ENCODE assay signal across 1 cellular context in genomic region chr19:36489920-36490415, GRCh38.
TF ChIP-seq lines count a peak whose summit lies in the region.

No MANE protein-coding gene starts in this region.

TF ChIP-seq in HepG2, 621 proteins besides CTCF, POLR2A, EP300 and RAD21 (continued from another document and continues in another):
- TF ChIP-seq, protein P1, sequence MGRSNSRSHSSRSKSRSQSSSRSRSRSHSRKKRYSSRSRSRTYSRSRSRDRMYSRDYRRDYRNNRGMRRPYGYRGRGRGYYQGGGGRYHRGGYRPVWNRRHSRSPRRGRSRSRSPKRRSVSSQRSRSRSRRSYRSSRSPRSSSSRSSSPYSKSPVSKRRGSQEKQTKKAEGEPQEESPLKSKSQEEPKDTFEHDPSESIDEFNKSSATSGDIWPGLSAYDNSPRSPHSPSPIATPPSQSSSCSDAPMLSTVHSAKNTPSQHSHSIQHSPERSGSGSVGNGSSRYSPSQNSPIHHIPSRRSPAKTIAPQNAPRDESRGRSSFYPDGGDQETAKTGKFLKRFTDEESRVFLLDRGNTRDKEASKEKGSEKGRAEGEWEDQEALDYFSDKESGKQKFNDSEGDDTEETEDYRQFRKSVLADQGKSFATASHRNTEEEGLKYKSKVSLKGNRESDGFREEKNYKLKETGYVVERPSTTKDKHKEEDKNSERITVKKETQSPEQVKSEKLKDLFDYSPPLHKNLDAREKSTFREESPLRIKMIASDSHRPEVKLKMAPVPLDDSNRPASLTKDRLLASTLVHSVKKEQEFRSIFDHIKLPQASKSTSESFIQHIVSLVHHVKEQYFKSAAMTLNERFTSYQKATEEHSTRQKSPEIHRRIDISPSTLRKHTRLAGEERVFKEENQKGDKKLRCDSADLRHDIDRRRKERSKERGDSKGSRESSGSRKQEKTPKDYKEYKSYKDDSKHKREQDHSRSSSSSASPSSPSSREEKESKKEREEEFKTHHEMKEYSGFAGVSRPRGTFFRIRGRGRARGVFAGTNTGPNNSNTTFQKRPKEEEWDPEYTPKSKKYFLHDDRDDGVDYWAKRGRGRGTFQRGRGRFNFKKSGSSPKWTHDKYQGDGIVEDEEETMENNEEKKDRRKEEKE (IDR thresholded peaks at IDR 0.05), result no peak
- peak; percentile 14 for TF ChIP-seq POLR2G (IDR thresholded peaks at IDR 0.05; ENCODE audit: low read depth, low read length)
- TF ChIP-seq SCMH1 (CRISPR knock-in tag; IDR thresholded peaks at IDR 0.05; ENCODE audit: borderline replicate concordance), result no peak
- TF ChIP-seq, protein P2, sequence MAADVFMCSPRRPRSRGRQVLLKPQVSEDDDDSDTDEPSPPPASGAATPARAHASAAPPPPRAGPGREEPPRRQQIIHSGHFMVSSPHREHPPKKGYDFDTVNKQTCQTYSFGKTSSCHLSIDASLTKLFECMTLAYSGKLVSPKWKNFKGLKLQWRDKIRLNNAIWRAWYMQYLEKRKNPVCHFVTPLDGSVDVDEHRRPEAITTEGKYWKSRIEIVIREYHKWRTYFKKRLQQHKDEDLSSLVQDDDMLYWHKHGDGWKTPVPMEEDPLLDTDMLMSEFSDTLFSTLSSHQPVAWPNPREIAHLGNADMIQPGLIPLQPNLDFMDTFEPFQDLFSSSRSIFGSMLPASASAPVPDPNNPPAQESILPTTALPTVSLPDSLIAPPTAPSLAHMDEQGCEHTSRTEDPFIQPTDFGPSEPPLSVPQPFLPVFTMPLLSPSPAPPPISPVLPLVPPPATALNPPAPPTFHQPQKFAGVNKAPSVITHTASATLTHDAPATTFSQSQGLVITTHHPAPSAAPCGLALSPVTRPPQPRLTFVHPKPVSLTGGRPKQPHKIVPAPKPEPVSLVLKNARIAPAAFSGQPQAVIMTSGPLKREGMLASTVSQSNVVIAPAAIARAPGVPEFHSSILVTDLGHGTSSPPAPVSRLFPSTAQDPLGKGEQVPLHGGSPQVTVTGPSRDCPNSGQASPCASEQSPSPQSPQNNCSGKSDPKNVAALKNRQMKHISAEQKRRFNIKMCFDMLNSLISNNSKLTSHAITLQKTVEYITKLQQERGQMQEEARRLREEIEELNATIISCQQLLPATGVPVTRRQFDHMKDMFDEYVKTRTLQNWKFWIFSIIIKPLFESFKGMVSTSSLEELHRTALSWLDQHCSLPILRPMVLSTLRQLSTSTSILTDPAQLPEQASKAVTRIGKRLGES (CRISPR knock-in tag; IDR thresholded peaks at IDR 0.05; ENCODE audit: borderline replicate concordance), result no peak
- TF ChIP-seq TP53 (CRISPR knock-in tag; conservative IDR thresholded peaks at IDR 0.05), result no peak
- TF ChIP-seq ZNF709 (CRISPR knock-in tag; IDR thresholded peaks at IDR 0.05), result peak; percentile 9; the same call in 1 of the 2 replicates
- TF ChIP-seq ZNF451 (CRISPR knock-in tag; IDR thresholded peaks at IDR 0.05), result 0 out of 2 replicates have a peak, but pooled peaks have one; percentile 5
- no peak for TF ChIP-seq LCORL (IDR thresholded peaks at IDR 0.05)
- TF ChIP-seq LCORL (CRISPR knock-in tag; IDR thresholded peaks at IDR 0.05), result no peak; the same call in 1 of the 2 replicates
- TF ChIP-seq, protein P3, sequence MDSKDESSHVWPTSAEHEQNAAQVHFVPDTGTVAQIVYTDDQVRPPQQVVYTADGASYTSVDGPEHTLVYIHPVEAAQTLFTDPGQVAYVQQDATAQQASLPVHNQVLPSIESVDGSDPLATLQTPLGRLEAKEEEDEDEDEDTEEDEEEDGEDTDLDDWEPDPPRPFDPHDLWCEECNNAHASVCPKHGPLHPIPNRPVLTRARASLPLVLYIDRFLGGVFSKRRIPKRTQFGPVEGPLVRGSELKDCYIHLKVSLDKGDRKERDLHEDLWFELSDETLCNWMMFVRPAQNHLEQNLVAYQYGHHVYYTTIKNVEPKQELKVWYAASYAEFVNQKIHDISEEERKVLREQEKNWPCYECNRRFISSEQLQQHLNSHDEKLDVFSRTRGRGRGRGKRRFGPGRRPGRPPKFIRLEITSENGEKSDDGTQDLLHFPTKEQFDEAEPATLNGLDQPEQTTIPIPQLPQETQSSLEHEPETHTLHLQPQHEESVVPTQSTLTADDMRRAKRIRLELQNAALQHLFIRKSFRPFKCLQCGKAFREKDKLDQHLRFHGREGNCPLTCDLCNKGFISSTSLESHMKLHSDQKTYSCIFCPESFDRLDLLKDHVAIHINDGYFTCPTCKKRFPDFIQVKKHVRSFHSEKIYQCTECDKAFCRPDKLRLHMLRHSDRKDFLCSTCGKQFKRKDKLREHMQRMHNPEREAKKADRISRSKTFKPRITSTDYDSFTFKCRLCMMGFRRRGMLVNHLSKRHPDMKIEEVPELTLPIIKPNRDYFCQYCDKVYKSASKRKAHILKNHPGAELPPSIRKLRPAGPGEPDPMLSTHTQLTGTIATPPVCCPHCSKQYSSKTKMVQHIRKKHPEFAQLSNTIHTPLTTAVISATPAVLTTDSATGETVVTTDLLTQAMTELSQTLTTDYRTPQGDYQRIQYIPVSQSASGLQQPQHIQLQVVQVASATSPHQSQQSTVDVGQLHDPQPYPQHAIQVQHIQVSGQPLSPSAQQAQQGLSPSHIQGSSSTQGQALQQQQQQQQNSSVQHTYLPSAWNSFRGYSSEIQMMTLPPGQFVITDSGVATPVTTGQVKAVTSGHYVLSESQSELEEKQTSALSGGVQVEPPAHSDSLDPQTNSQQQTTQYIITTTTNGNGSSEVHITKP (CRISPR knock-in tag; IDR thresholded peaks at IDR 0.05; ENCODE audit: low read depth), result no peak
- peak; percentile 15; the same call in 1 of the 2 replicates for TF ChIP-seq DZIP1 (CRISPR knock-in tag; IDR thresholded peaks at IDR 0.05)
- TF ChIP-seq ZNF484 (CRISPR knock-in tag; IDR thresholded peaks at IDR 0.05; ENCODE audit: borderline replicate concordance, low read depth), result no peak
- no peak for TF ChIP-seq ZFP36L2 (CRISPR knock-in tag; IDR thresholded peaks at IDR 0.05)
- TF ChIP-seq ATF1 (CRISPR knock-in tag; IDR thresholded peaks at IDR 0.05), result peak; percentile 11; the same call in 1 of the 2 replicates
- no peak for TF ChIP-seq FOXA3 (CRISPR knock-in tag; IDR thresholded peaks at IDR 0.05)
- TF ChIP-seq ZNF660 (CRISPR knock-in tag; IDR thresholded peaks at IDR 0.05; ENCODE audit: borderline replicate concordance, low read depth), result no peak
- peak; percentile 2 for TF ChIP-seq ZNF501 (CRISPR knock-in tag; IDR thresholded peaks at IDR 0.05)
- TF ChIP-seq POGK (CRISPR knock-in tag; conservative IDR thresholded peaks at IDR 0.05), result no peak
- TF ChIP-seq FOXM1 (CRISPR knock-in tag; IDR thresholded peaks at IDR 0.05), result no peak
- no peak for TF ChIP-seq RFX5 (IDR thresholded peaks at IDR 0.05; ENCODE audit: low read depth, low read length)
- TF ChIP-seq, protein P4, sequence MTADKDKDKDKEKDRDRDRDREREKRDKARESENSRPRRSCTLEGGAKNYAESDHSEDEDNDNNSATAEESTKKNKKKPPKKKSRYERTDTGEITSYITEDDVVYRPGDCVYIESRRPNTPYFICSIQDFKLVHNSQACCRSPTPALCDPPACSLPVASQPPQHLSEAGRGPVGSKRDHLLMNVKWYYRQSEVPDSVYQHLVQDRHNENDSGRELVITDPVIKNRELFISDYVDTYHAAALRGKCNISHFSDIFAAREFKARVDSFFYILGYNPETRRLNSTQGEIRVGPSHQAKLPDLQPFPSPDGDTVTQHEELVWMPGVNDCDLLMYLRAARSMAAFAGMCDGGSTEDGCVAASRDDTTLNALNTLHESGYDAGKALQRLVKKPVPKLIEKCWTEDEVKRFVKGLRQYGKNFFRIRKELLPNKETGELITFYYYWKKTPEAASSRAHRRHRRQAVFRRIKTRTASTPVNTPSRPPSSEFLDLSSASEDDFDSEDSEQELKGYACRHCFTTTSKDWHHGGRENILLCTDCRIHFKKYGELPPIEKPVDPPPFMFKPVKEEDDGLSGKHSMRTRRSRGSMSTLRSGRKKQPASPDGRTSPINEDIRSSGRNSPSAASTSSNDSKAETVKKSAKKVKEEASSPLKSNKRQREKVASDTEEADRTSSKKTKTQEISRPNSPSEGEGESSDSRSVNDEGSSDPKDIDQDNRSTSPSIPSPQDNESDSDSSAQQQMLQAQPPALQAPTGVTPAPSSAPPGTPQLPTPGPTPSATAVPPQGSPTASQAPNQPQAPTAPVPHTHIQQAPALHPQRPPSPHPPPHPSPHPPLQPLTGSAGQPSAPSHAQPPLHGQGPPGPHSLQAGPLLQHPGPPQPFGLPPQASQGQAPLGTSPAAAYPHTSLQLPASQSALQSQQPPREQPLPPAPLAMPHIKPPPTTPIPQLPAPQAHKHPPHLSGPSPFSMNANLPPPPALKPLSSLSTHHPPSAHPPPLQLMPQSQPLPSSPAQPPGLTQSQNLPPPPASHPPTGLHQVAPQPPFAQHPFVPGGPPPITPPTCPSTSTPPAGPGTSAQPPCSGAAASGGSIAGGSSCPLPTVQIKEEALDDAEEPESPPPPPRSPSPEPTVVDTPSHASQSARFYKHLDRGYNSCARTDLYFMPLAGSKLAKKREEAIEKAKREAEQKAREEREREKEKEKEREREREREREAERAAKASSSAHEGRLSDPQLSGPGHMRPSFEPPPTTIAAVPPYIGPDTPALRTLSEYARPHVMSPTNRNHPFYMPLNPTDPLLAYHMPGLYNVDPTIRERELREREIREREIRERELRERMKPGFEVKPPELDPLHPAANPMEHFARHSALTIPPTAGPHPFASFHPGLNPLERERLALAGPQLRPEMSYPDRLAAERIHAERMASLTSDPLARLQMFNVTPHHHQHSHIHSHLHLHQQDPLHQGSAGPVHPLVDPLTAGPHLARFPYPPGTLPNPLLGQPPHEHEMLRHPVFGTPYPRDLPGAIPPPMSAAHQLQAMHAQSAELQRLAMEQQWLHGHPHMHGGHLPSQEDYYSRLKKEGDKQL (CRISPR knock-in tag; IDR thresholded peaks at IDR 0.05; ENCODE audit: low read depth), result no peak
- peak; percentile 16; the same call in 1 of the 2 replicates for TF ChIP-seq MYPOP (CRISPR knock-in tag; IDR thresholded peaks at IDR 0.05)
- TF ChIP-seq ZNF589 (CRISPR knock-in tag; conservative IDR thresholded peaks at IDR 0.05), result no peak
- TF ChIP-seq HOXA7 (CRISPR knock-in tag; IDR thresholded peaks at IDR 0.05), result no peak
- no peak for TF ChIP-seq RBM39 (IDR thresholded peaks at IDR 0.05; ENCODE audit: low read depth, low read length, poor library complexity, severe bottlenecking)
- peak; percentile 56; the same call in 1 of the 2 replicates for TF ChIP-seq HCFC1 (IDR thresholded peaks at IDR 0.05; ENCODE audit: low read depth, low read length)
- no peak for TF ChIP-seq ZNF383 (CRISPR knock-in tag; IDR thresholded peaks at IDR 0.05; ENCODE audit: borderline replicate concordance)
- TF ChIP-seq PAF1 (CRISPR knock-in tag; IDR thresholded peaks at IDR 0.05), result no peak
- TF ChIP-seq RARA (CRISPR knock-in tag; IDR thresholded peaks at IDR 0.05), result 0 out of 2 replicates have a peak, but pooled peaks have one; percentile 6
- no peak for TF ChIP-seq ZMAT3 (CRISPR knock-in tag; conservative IDR thresholded peaks at IDR 0.05)
- TF ChIP-seq, protein P5, sequence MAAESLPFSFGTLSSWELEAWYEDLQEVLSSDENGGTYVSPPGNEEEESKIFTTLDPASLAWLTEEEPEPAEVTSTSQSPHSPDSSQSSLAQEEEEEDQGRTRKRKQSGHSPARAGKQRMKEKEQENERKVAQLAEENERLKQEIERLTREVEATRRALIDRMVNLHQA (CRISPR knock-in tag; IDR thresholded peaks at IDR 0.05), result no peak
- 0 out of 2 replicates have a peak, but pooled peaks have one; percentile 3 for TF ChIP-seq ZNF768 (CRISPR knock-in tag; IDR thresholded peaks at IDR 0.05)
- TF ChIP-seq FOXO4 (CRISPR knock-in tag; conservative IDR thresholded peaks at IDR 0.05), result no peak
